8 cellular contexts compared by ENCODE assay signal in genomic region chr22:40950888-40951794, GRCh38. TPM values are rescaled to one million over a fixed set of nuclear protein-coding genes. Genes with fewer than 3 reads are reported as not detected.
DNase-seq lines count a peak whose midpoint lies in the region; ATAC-seq and TF ChIP-seq lines count a peak whose summit lies in the region.

Gene RBX1, plus strand, starts transcription at chr22:40951378. Its CDS starts 21 bp downstream, at chr22:40951399.

- peak within 1 kb of the TSS; percentile 97 for H3K9ac ChIP-seq in PC-3 (ENCODE audit: low read length)

- no peaks in the 10 kb centered on the region for H3K9me3 ChIP-seq in PC-3 (ENCODE audit: low read length)

- peak; percentile 93 for DNase-seq in DMS114 treated with DMSO at 0.1 percent for 48 hours (lab: John Stamatoyannopoulos, UW; ENCODE audit: unreplicated experiment)
- peak; percentile 94 for DNase-seq in PC-3
- DNase-seq in activated T-cell treated with anti-CD3 and anti-CD28 coated beads, Interleukin-2, amount 50 U/mL, for 1 hour, result peak; percentile 100
- peak; percentile 83 for DNase-seq in epithelial cell of proximal tubule (ENCODE audit: low read depth)
- DNase-seq in mucosa of gallbladder (ENCODE audit: low spot score), result peak; percentile 97
- peak; percentile 96 for DNase-seq in stimulated activated CD8-positive, alpha-beta memory T cell treated with anti-CD3 and anti-CD28 coated beads, Interleukin-4, amount 100 ng/mL, for 4 hours (ENCODE audit: low read depth in 2 of 2, low spot score in 1 of 2)

- ATAC-seq in GM21576 (IDR thresholded peaks at IDR 0.05; ENCODE audit: unreplicated experiment), result peak; percentile 69
- ATAC-seq in PC-3, result peak; percentile 86

- TF ChIP-seq EP300 in Ishikawa (IDR thresholded peaks at IDR 0.05; ENCODE audit: borderline replicate concordance), result no peak

- no peaks in the 10 kb centered on the region for H3K9me2 ChIP-seq in PC-3 (replicated peaks; ENCODE audit: low read length)

- intact Hi-C loops in PC-3 (cut with micrococcal nuclease), result loop anchor here (1.0 to 5.0 kb wide), 2 partner anchors 71 to 140 kb away; no protein-coding TSS in a partner anchor

- peak within 1 kb of the TSS; percentile 75 for H3K27ac ChIP-seq in PC-3 (ENCODE audit: low read length)

- no TSS peak for BruUV-seq in PC-3 (replicated peaks; lab: Mats Ljungman, UMichigan)

- H3K36me3 ChIP-seq in PC-3 (ENCODE audit: low read depth, low read length), result peaks cover 13% of the 10 kb centered on the region

- no peak for TF ChIP-seq CTCF in PC-3 (conservative IDR thresholded peaks at IDR 0.05; ENCODE audit: low read depth, low read length)
- TF ChIP-seq CTCF in epithelial cell of proximal tubule (conservative IDR thresholded peaks at IDR 0.05; ENCODE audit: low read depth, low read length), result no peak

- H3K27me3 ChIP-seq in PC-3 (ENCODE audit: low read length), result no peaks in the 10 kb centered on the region

- no peaks in the 10 kb centered on the region for H3K4me1 ChIP-seq in PC-3 (ENCODE audit: insufficient read depth, low read length)

- no peak; the same call in 1 of the 2 replicates for TF ChIP-seq RAD21 in Ishikawa (IDR thresholded peaks at IDR 0.05; ENCODE audit: low read depth)

- CTCF ChIA-PET in PC-3 (lab: Charles Lee), result interaction anchor here (0.8 kb wide), 1 partner anchor 28 kb away, joined by 3 read pairs; no protein-coding TSS in a partner anchor

- POLR2A ChIA-PET in PC-3 (lab: Charles Lee; ENCODE audit: unreplicated experiment), result interaction anchor here (0.5 to 1.6 kb wide), 17 partner anchors 23 to 583 kb away, joined by 3 to 10 read pairs (median 4); partner anchors contain the start of genes EP300, SLC25A17 and TEF

- no peaks in the 10 kb centered on the region for H4K20me1 ChIP-seq in PC-3 (ENCODE audit: low read length)

- no peaks in the 10 kb centered on the region for H3F3A ChIP-seq in PC-3 (ENCODE audit: low read length, unreplicated experiment)

- H3K79me2 ChIP-seq in PC-3 (ENCODE audit: low read length), result peaks cover 46% of the 10 kb centered on the region

- H2AFZ ChIP-seq in PC-3 (ENCODE audit: low read length), result peak within 1 kb of the TSS; percentile 84

- H3K4me3 ChIP-seq in PC-3 (ENCODE audit: low read length) (peak within 1 kb of the TSS; percentile 94), epithelial cell of proximal tubule (ENCODE audit: low read depth, low read length) (peak within 1 kb of the TSS; percentile 83)

- H3K4me2 ChIP-seq in PC-3 (ENCODE audit: low read length), result peak within 1 kb of the TSS; percentile 99

TF ChIP-seq in Ishikawa, 13 proteins besides CTCF, POLR2A, EP300 and RAD21:
- TF ChIP-seq NFIC (IDR thresholded peaks at IDR 0.05) (no peak), FOXM1 (IDR thresholded peaks at IDR 0.05; ENCODE audit: borderline replicate concordance, low read depth) (no peak), EGR1 (IDR thresholded peaks at IDR 0.05) (peak; percentile 49), YY1 (IDR thresholded peaks at IDR 0.05; ENCODE audit: low read depth) (peak; percentile 97), TAF1 (IDR thresholded peaks at IDR 0.05; ENCODE audit: low read depth) (peak; percentile 95), TEAD4 (IDR thresholded peaks at IDR 0.05) (no peak), ZBTB7A (IDR thresholded peaks at IDR 0.05; ENCODE audit: low read depth) (peak; percentile 75; the same call in 1 of the 2 replicates), USF1 (IDR thresholded peaks at IDR 0.05) (peak; percentile 94), REST (IDR thresholded peaks at IDR 0.05; ENCODE audit: low read depth) (no peak), CREB1 (IDR thresholded peaks at IDR 0.05; ENCODE audit: low read depth) (no peak; the same call in 1 of the 2 replicates), CEBPB (IDR thresholded peaks at IDR 0.05) (no peak), MAX (IDR thresholded peaks at IDR 0.05) (peak; percentile 57; the same call in 1 of the 2 replicates), TCF12 (IDR thresholded peaks at IDR 0.05; ENCODE audit: low read depth) (peak; percentile 38; the same call in 1 of the 2 replicates)

RNA-seq across cellular contexts. Expression of gene RBX1, which starts in this region (rescaled TPM):
- total RNA-seq in PC-3 (2014; rRNA removed) (55.0 TPM in 2 replicates), epithelial cell of proximal tubule (88.5 and 109 TPM in 2 replicates), mucosa of gallbladder (39.9 TPM)

Comparison
In these comparisons a context has a peak if more than half of its experiments do, and no peak if none do; other contexts are left out.
1. Peak in every context shown above with its lines: DNase-seq, ATAC-seq, H3K4me3 ChIP-seq and H3K27ac ChIP-seq.